Comparison of ENCODE assay signal across 8 cellular contexts in the genomic region with DNA sequence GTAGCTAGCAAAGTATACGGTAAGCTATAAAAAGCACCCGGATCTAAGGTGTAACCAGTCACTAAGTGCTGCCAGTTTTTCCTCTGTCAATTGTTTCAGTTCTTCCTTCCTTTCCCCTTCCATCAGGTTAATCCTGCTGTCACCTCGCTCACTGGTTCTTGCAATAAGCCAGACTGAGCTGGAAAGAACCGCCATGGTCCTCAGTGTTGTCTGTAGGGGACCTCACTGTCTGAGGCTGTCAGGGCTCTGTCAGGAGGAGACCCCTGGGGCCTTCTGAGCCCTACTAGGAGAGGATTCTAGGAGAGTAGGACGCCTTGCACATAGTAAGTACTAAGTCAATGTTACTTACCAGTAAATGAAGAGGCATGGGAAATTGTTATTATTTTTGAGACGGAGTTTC. TPM values are rescaled to one million over a fixed set of nuclear protein-coding genes. Genes with fewer than 3 reads are reported as not detected.
DNase-seq lines count a peak whose midpoint lies in the region; ATAC-seq and TF ChIP-seq lines count a peak whose summit lies in the region.
"Had no signal": no experiment of that assay in that cellular context is flagged by ENCODE, and none has a peak within 500 bp of the region (broad histone marks: within the 10 kb centered on the region; RNA-seq: fewer than 3 reads in every experiment).

No MANE protein-coding gene starts in this region.

- H3K27me3 ChIP-seq in MM.1S (replicated peaks; ENCODE audit: insufficient read depth, low read length): no peaks in the 10 kb centered on the region

- peaks cover 32% of the 10 kb centered on the region for H3K36me3 Mint-ChIP-seq in Calu3 (ENCODE audit: insufficient read depth, unreplicated experiment)
- H3K36me3 Mint-ChIP-seq in effector memory CD8-positive, alpha-beta T cell (ENCODE audit: insufficient read depth): peaks cover 29% of the 10 kb centered on the region
- no peaks in the 10 kb centered on the region for H3K36me3 Mint-ChIP-seq in osteocyte (ENCODE audit: unreplicated experiment)

- no peak for TF ChIP-seq CTCF in Calu3 (IDR thresholded peaks at IDR 0.05; ENCODE audit: unreplicated experiment)
- TF ChIP-seq CTCF in MM.1S (IDR thresholded peaks at IDR 0.05; ENCODE audit: low read length): no peak
- TF ChIP-seq CTCF in osteocyte (IDR thresholded peaks at IDR 0.05): no peak

- ATAC-seq in effector memory CD8-positive, alpha-beta T cell (replicated peaks): no peak
- ATAC-seq in HG02571 (IDR thresholded peaks at IDR 0.05; ENCODE audit: unreplicated experiment) (no peak), GM19351 (IDR thresholded peaks at IDR 0.05; ENCODE audit: unreplicated experiment) (no peak)

- CTCF ChIA-PET in Calu3 (lab: Charles Lee): interaction anchor here (0.7 kb wide), 2 partner anchors 19 to 260 kb away, joined by 3 read pairs; no protein-coding TSS in a partner anchor

- no peak overlapping the region; the same call in 1 of the 2 replicates for H3K9ac ChIP-seq in MM.1S (ENCODE audit: low read length)

- H3K9me3 Mint-ChIP-seq in Calu3 (ENCODE audit: low read depth, unreplicated experiment) (peaks cover 5% of the 10 kb centered on the region), osteocyte (ENCODE audit: unreplicated experiment) (no peaks in the 10 kb centered on the region)
- no peaks in the 10 kb centered on the region for H3K9me3 Mint-ChIP-seq in effector memory CD8-positive, alpha-beta T cell

- H3K36me3 ChIP-seq in MM.1S (replicated peaks; ENCODE audit: insufficient read depth, low read length): no peaks in the 10 kb centered on the region

- intact Hi-C loops in Calu3 (cut with micrococcal nuclease; ENCODE audit: unreplicated experiment): no loop called here

- H3K4me3 Mint-ChIP-seq in Calu3 (ENCODE audit: low read depth, unreplicated experiment): peak overlapping the region; percentile 97
- peak overlapping the region; percentile 98 to 99 for H3K4me3 Mint-ChIP-seq in effector memory CD8-positive, alpha-beta T cell
- H3K4me3 Mint-ChIP-seq in osteocyte (ENCODE audit: unreplicated experiment): peak overlapping the region; percentile 71

- H3K79me2 ChIP-seq in MM.1S (ENCODE audit: low read length): peaks cover 43% of the 10 kb centered on the region

- H3K27ac Mint-ChIP-seq in Calu3 (ENCODE audit: unreplicated experiment) (peak overlapping the region; percentile 96), osteocyte (ENCODE audit: unreplicated experiment) (peak overlapping the region; percentile 57)
- H3K27ac Mint-ChIP-seq in effector memory CD8-positive, alpha-beta T cell: peak overlapping the region; percentile 100

- BruUV-seq in Calu3 (replicated peaks; lab: Mats Ljungman, UMichigan): no TSS peak

- no peaks in the 10 kb centered on the region for H4K20me1 ChIP-seq in MM.1S (ENCODE audit: insufficient read depth, low read length)

- no peaks in the 10 kb centered on the region for H3K9me2 ChIP-seq in MM.1S (replicated peaks; ENCODE audit: insufficient read depth, low read length)

- DNase-seq in Calu3: no peak
- no peak for DNase-seq in MM.1S
- DNase-seq in effector memory CD8-positive, alpha-beta T cell: no peak
- no peak for DNase-seq in osteocyte (ENCODE audit: extremely low spot score, unreplicated experiment)
- no peak for DNase-seq in H4 (ENCODE audit: low spot score)
- DNase-seq: activated CD8-positive, alpha-beta memory T cell treated with anti-CD3 and anti-CD28 coated beads, Interleukin-2, amount 50 U/mL, for 4 hours had no signal

- H3K4me1 ChIP-seq in MM.1S (ENCODE audit: low read length): peaks cover 7% of the 10 kb centered on the region; the same call in 1 of the 2 replicates

- H3K9me3 ChIP-seq in MM.1S (replicated peaks; ENCODE audit: insufficient read depth, low read length): no peaks in the 10 kb centered on the region

- H3K27me3 Mint-ChIP-seq in Calu3 (ENCODE audit: unreplicated experiment) (no peaks in the 10 kb centered on the region), osteocyte (ENCODE audit: unreplicated experiment) (no peaks in the 10 kb centered on the region)
- no peaks in the 10 kb centered on the region for H3K27me3 Mint-ChIP-seq in effector memory CD8-positive, alpha-beta T cell

- peaks cover 42% of the 10 kb centered on the region for H3K4me1 Mint-ChIP-seq in Calu3 (ENCODE audit: low read depth, unreplicated experiment)
- H3K4me1 Mint-ChIP-seq in effector memory CD8-positive, alpha-beta T cell (ENCODE audit: low read depth in 2 of 2): peaks cover 41 to 49% of the 10 kb centered on the region in 2 donors
- peaks cover 38% of the 10 kb centered on the region for H3K4me1 Mint-ChIP-seq in osteocyte (ENCODE audit: unreplicated experiment)

- peak overlapping the region; percentile 56; the same call in 1 of the 2 replicates for H3K4me2 ChIP-seq in MM.1S (ENCODE audit: low read depth, low read length)

- H2AFZ ChIP-seq in MM.1S (ENCODE audit: low read length): no peak overlapping the region

- no peaks in the 10 kb centered on the region; the same call in 1 of the 2 replicates for H3F3A ChIP-seq in MM.1S (ENCODE audit: insufficient read depth, low read length)

- H3K4me3 ChIP-seq in MM.1S (ENCODE audit: low read length): no peak overlapping the region

- H3K27ac ChIP-seq in MM.1S (ENCODE audit: low read length): no peak overlapping the region

RNA-seq across cellular contexts. Expression of a gene that starts 1.4 kb away (rescaled TPM):
- total RNA-seq in Calu3 (2022) (27.6 and 28.2 TPM in 2 replicates), osteocyte (28.9 and 29.1 TPM in 2 replicates)
- total RNA-seq in H4 (2014; rRNA removed; shearing (Covaris generic)): 7.0 and 8.6 TPM in 2 replicates

RNA-seq across cellular contexts. Expression of a gene that starts 23.0 kb away (rescaled TPM):
- total RNA-seq in Calu3 (2022) (20.3 and 25.0 TPM in 2 replicates), osteocyte (38.4 and 41.6 TPM in 2 replicates)
- 16.9 and 19.6 TPM in 2 replicates for total RNA-seq in H4 (2014; rRNA removed; shearing (Covaris generic))
